In genomic region chr22:49021926-49022815, GRCh38 we compare ENCODE assay signal across 28 cellular contexts.
DNase-seq lines count a peak whose midpoint lies in the region; ATAC-seq, FAIRE-seq and TF ChIP-seq lines count a peak whose summit lies in the region.
"Had no signal": no experiment of that assay in that cellular context is flagged by ENCODE, and none has a peak within 500 bp of the region (broad histone marks: within the 10 kb centered on the region; RNA-seq: fewer than 3 reads in every experiment).

No MANE protein-coding gene starts in this region.

- no peak overlapping the region for H4K91ac ChIP-seq in H1 (replicated peaks; ENCODE audit: insufficient read length, low read length)

- TF ChIP-seq POLR2A in H1 (IDR thresholded peaks at IDR 0.05; ENCODE audit: control extremely low read depth in 1 of 2, low read depth in 2 of 2, low read length in 2 of 2) = no peak

- H3K79me1 ChIP-seq in H1 (ENCODE audit: low read depth, low read length) = no peaks in the 10 kb centered on the region

- H3K14ac ChIP-seq in H1 (ENCODE audit: insufficient read length) = no peak overlapping the region

- H3K4me1 ChIP-seq in H1 (replicated peaks in 1 of 4; ENCODE audit: control insufficient read depth in 3 of 4, insufficient read depth in 4 of 4, low read length in 3 of 4) (no peaks in the 10 kb centered on the region; a peak in 1 of 7 replicates), Karpas-422 (ENCODE audit: low read length) (no peaks in the 10 kb centered on the region)
- H3K4me1 ChIP-seq: colonic mucosa had no signal

- no peak overlapping the region for H4K5ac ChIP-seq in H1 (ENCODE audit: insufficient read length, low read depth, low read length)

- H3K23ac ChIP-seq in H1 (ENCODE audit: insufficient read length) = no peak overlapping the region

- in situ Hi-C loops in G401 (cut with HindIII; ENCODE audit: low sequenced_read_pairs) = no loop called here

- no peak overlapping the region for H3K4me3 Mint-ChIP-seq in CD14-positive monocyte
- H3K4me3 Mint-ChIP-seq: activated CD4-positive, alpha-beta T cell treated with anti-CD3 and anti-CD28 coated beads for 36 hours; activated CD8-positive, alpha-beta T cell treated with anti-CD3 and anti-CD28 coated beads, Interleukin-2, amount 10 ng/mL, durations not matched to agents 7 days and 5 days; brain; effector memory CD8-positive, alpha-beta T cell; T-helper 17 cell had no signal

- H3K9me3 ChIP-seq in H1 (ENCODE audit: insufficient read depth in 2 of 2, low read depth in 1 of 2, low read length in 1 of 2) (no peaks in the 10 kb centered on the region), Karpas-422 (ENCODE audit: low read length) (no peaks in the 10 kb centered on the region)
- H3K9me3 ChIP-seq: colonic mucosa, SK-N-SH, upper lobe of left lung had no signal

- FAIRE-seq in H1 (lab: Jason Lieb, UNC) = no peak
- FAIRE-seq: GM18507 had no signal

- POLR2A ChIA-PET in H1 (lab: Charles Lee; ENCODE audit: partially characterized antibody) = no interaction called here

- H4K20me1 ChIP-seq in H1 (replicated peaks in 1 of 2; ENCODE audit: control insufficient read depth in 1 of 2, insufficient read depth in 2 of 2, low read length in 2 of 2) (no peaks in the 10 kb centered on the region), Karpas-422 (ENCODE audit: insufficient read depth, low read depth, low read length) (no peaks in the 10 kb centered on the region)

- no peak for TF ChIP-seq CTCF in CD14-positive monocyte (IDR thresholded peaks at IDR 0.05)
- no peak for TF ChIP-seq CTCF in H1 (IDR thresholded peaks at IDR 0.05; ENCODE audit: control extremely low read depth in 1 of 3, insufficient read depth in 1 of 3, low read depth in 1 of 3, low read length in 3 of 3)

- no peak overlapping the region for H2BK120ac ChIP-seq in H1 (replicated peaks; ENCODE audit: low read depth, low read length)

- H3K9me2 ChIP-seq in Karpas-422 (replicated peaks; ENCODE audit: insufficient read depth, low read length) = no peaks in the 10 kb centered on the region
- H3K9me2 ChIP-seq: SK-N-SH had no signal

- H3K9ac ChIP-seq in H1 (replicated peaks in 1 of 4; ENCODE audit: extremely low read depth in 1 of 4, low read depth in 3 of 4, low read length in 3 of 4) (no peak overlapping the region), Karpas-422 (ENCODE audit: low read length) (no peak overlapping the region)
- H3K9ac ChIP-seq: SK-N-SH had no signal

- no peak for TF ChIP-seq EP300 in H1 (IDR thresholded peaks at IDR 0.05; ENCODE audit: borderline replicate concordance in 1 of 2, low read depth in 2 of 2, low read length in 2 of 2)

- H3K36me3 Mint-ChIP-seq in CD14-positive monocyte = no peaks in the 10 kb centered on the region
- H3K36me3 Mint-ChIP-seq: brain had no signal

- no peak for TF ChIP-seq RAD21 in H1 (IDR thresholded peaks at IDR 0.05 in 1 of 2, conservative IDR thresholded peaks at IDR 0.05 in 1 of 2; ENCODE audit: low read depth in 2 of 2, low read length in 2 of 2)

- H2AFZ ChIP-seq in H1 (ENCODE audit: low read length) (no peak overlapping the region), Karpas-422 (ENCODE audit: low read length) (no peak overlapping the region)

- H3K27ac Mint-ChIP-seq in CD14-positive monocyte = peak overlapping the region in 1 of 7 donors; percentile 52
- H3K27ac Mint-ChIP-seq: activated CD4-positive, alpha-beta T cell treated with anti-CD3 and anti-CD28 coated beads for 36 hours; activated CD8-positive, alpha-beta T cell treated with anti-CD3 and anti-CD28 coated beads, Interleukin-2, amount 10 ng/mL, durations not matched to agents 7 days and 5 days; effector memory CD8-positive, alpha-beta T cell; T-helper 17 cell had no signal

- CTCF ChIA-PET in H1 (lab: Charles Lee; ENCODE audit: partially characterized antibody) = interaction anchor here (0.6 kb wide), 1 partner anchor 17 kb away, joined by 3 read pairs; no protein-coding TSS in a partner anchor

- no peaks in the 10 kb centered on the region for H3K4me1 Mint-ChIP-seq in CD14-positive monocyte
- H3K4me1 Mint-ChIP-seq: activated CD4-positive, alpha-beta T cell treated with anti-CD3 and anti-CD28 coated beads for 36 hours; T-helper 17 cell had no signal

- no peak overlapping the region for H2BK5ac ChIP-seq in H1 (ENCODE audit: low read depth, low read length)

- no peak overlapping the region for H3K56ac ChIP-seq in H1 (replicated peaks; ENCODE audit: insufficient read length, low read depth, low read length)

- H3K4me2 ChIP-seq in H1 (ENCODE audit: insufficient read depth in 1 of 2, low read depth in 2 of 2, low read length in 2 of 2) (no peak overlapping the region), Karpas-422 (ENCODE audit: low read depth, low read length, poor library complexity, severe bottlenecking) (no peak overlapping the region)
- H3K4me2 ChIP-seq: SK-N-SH, smooth muscle cell had no signal

- H2BK20ac ChIP-seq in H1 (ENCODE audit: low read length) = no peak overlapping the region

- no peak overlapping the region for H2AK5ac ChIP-seq in H1 (ENCODE audit: low read depth, low read length)

- peak overlapping the region; percentile 71; the same call in 1 of the 2 replicates for H4K8ac ChIP-seq in H1 (ENCODE audit: extremely low read depth, insufficient read depth, low read length)

- no peak overlapping the region for H3K18ac ChIP-seq in H1 (ENCODE audit: extremely low read depth, low read length)

- H3K4me3 ChIP-seq in H1 (ENCODE audit: extremely low read depth in 1 of 4, insufficient read depth in 2 of 4, low read depth in 3 of 4, low read length in 4 of 4) (no peak overlapping the region), Karpas-422 (ENCODE audit: low read length) (no peak overlapping the region)
- H3K4me3 ChIP-seq: colonic mucosa, smooth muscle cell, upper lobe of left lung had no signal

- ATAC-seq in sciatic nerve (no peak), GM21447 (IDR thresholded peaks at IDR 0.05; ENCODE audit: unreplicated experiment) (no peak), GM18861 (IDR thresholded peaks at IDR 0.05; ENCODE audit: unreplicated experiment) (no peak)
- ATAC-seq: activated CD4-positive, alpha-beta T cell treated with anti-CD3 and anti-CD28 coated beads for 36 hours; activated CD8-positive, alpha-beta T cell treated with anti-CD3 and anti-CD28 coated beads, Interleukin-2, amount 10 ng/mL, durations not matched to agents 7 days and 5 days; effector memory CD8-positive, alpha-beta T cell; T-helper 17 cell had no signal

- peaks cover 3 to 9% (median 8%) of the 10 kb centered on the region in 3 donors for H3K27me3 Mint-ChIP-seq in CD14-positive monocyte (ENCODE audit: low read depth in 3 of 3)
- H3K27me3 Mint-ChIP-seq: activated CD4-positive, alpha-beta T cell treated with anti-CD3 and anti-CD28 coated beads for 36 hours had no signal

- no peak overlapping the region for H2BK12ac ChIP-seq in H1 (ENCODE audit: low read depth, low read length)

- H3K79me2 ChIP-seq in H1 (ENCODE audit: control insufficient read depth in 1 of 2, insufficient read depth in 2 of 2, low read length in 2 of 2) = no peaks in the 10 kb centered on the region
- H3K79me2 ChIP-seq in Karpas-422 (ENCODE audit: low read length) = no peaks in the 10 kb centered on the region

- intact Hi-C loops in CD14-positive monocyte (cut with micrococcal nuclease) (no loop called here), sciatic nerve (cut with DNase I) (no loop called here)

- no peaks in the 10 kb centered on the region for H3K36me3 ChIP-seq in H1 (ENCODE audit: control insufficient read depth in 2 of 4, insufficient read depth in 4 of 4, low read length in 3 of 4)
- H3K36me3 ChIP-seq in Karpas-422 (ENCODE audit: insufficient read depth, low read length) = no peaks in the 10 kb centered on the region
- H3K36me3 ChIP-seq: colonic mucosa, upper lobe of left lung had no signal

- H2BK15ac ChIP-seq in H1 (ENCODE audit: low read length) = no peak overlapping the region

- H3K27ac ChIP-seq in H1 (ENCODE audit: low read depth, low read length) (no peak overlapping the region), Karpas-422 (ENCODE audit: low read length) (no peak overlapping the region)
- H3K27ac ChIP-seq: C4-2B, colonic mucosa, RWPE1, upper lobe of left lung had no signal

- H3K4ac ChIP-seq in H1 (replicated peaks; ENCODE audit: insufficient read length, low read depth, low read length) = no peak overlapping the region

- H3K9me3 Mint-ChIP-seq in CD14-positive monocyte = no peaks in the 10 kb centered on the region
- H3K9me3 Mint-ChIP-seq: effector memory CD8-positive, alpha-beta T cell had no signal

- H3K23me2 ChIP-seq in H1 (ENCODE audit: low read depth, low read length) = no peaks in the 10 kb centered on the region

- DNase-seq in CD14-positive monocyte (ENCODE audit: low spot score) (peak; percentile 35), G401 (ENCODE audit: low spot score) (peak; percentile 86), H1 (ENCODE audit: low read depth in 1 of 2, low spot score in 2 of 2) (no peak), sciatic nerve (ENCODE audit: low spot score) (peak; percentile 45), Karpas-422 (no peak)
- DNase-seq: activated CD4-positive, alpha-beta T cell treated with anti-CD3 and anti-CD28 coated beads for 36 hours; activated CD8-positive, alpha-beta T cell treated with anti-CD3 and anti-CD28 coated beads, Interleukin-2, amount 10 ng/mL, durations not matched to agents 7 days and 5 days; activated gamma-delta T cell; colonic mucosa; DND-41; effector memory CD8-positive, alpha-beta T cell; foreskin fibroblast; kidney glomerular epithelial cell; mesendoderm; NCI-H1436 treated with DMSO at 0.1 percent for 48 hours; NCI-H446 treated with DMSO at 0.1 percent for 48 hours; NCI-H82; stimulated activated CD4-positive, alpha-beta T cell treated with anti-CD3 and anti-CD28 coated beads, Interleukin-2, amount 100 ng/mL, for 24 hours; T-helper 17 cell had no signal

- H3K27me3 ChIP-seq in H1 (replicated peaks in 1 of 4; ENCODE audit: control insufficient read depth in 3 of 4, extremely low read depth in 1 of 4, insufficient read depth in 3 of 4, low read length in 3 of 4) (no peaks in the 10 kb centered on the region), Karpas-422 (ENCODE audit: low read length) (no peaks in the 10 kb centered on the region)
- H3K27me3 ChIP-seq: colonic mucosa, upper lobe of left lung had no signal

- WGBS in H1 (ENCODE audit: extremely low coverage in 1 of 2, insufficient coverage in 1 of 2, insufficient read length in 1 of 2, insufficient replicate concordance in 2 of 2, low coverage in 1 of 2, low lambda C conversion rate in 2 of 2, missing lambda C conversion rate in 1 of 2), 2 experiments = 91% methylated on average over 21 of the region's 23 CpGs; no CpG with 5 or more reads in 1 of the 2 experiments

TF ChIP-seq in H1, 55 proteins besides CTCF, POLR2A, EP300 and RAD21 (continues in another document):
- TF ChIP-seq SIRT6 (IDR thresholded peaks at IDR 0.05; ENCODE audit: low read length) (no peak), POLR2AphosphoS5 (IDR thresholded peaks at IDR 0.05; ENCODE audit: low read depth, low read length) (no peak), CBX5 (IDR thresholded peaks at IDR 0.05; ENCODE audit: low read depth, low read length) (no peak), SIX5 (IDR thresholded peaks at IDR 0.05; ENCODE audit: low read depth, low read length) (no peak)

Comparison
In these comparisons a context has a peak if more than half of its experiments do, and no peak if none do; other contexts are left out.
1. DNase-seq: peak in CD14-positive monocyte (single experiment), G401 (single experiment) and sciatic nerve (single experiment); none in H1 (0 of 2) and Karpas-422 (single experiment).